ENCODE assay signal across 34 cellular contexts in genomic region chr22:49469896-49470740, GRCh38.
"Had no signal": no experiment of that assay in that cellular context is flagged by ENCODE, and none has a peak within 500 bp of the region (broad histone marks: within the 10 kb centered on the region; RNA-seq: fewer than 3 reads in every experiment).

No MANE protein-coding gene starts in this region.

- H3K36me3 Mint-ChIP-seq: activated naive CD4-positive, alpha-beta T cell treated with anti-CD3 and anti-CD28 coated beads, Interleukin-2, amount 50 U/mL, for 24 hours; natural killer cell had no signal

- H3K36me3 ChIP-seq: esophagus squamous epithelium, lower lobe of right lung, neutrophil, ovary, prostate gland, WERI-Rb-1 had no signal

- H3K4me3 Mint-ChIP-seq: activated CD4-positive, alpha-beta memory T cell treated with anti-CD3 and anti-CD28 coated beads, Interleukin-2, amount 10 ng/mL, durations not matched to agents 7 days and 5 days; activated CD4-positive, alpha-beta T cell treated with anti-CD3 and anti-CD28 coated beads, Interleukin-2, amount 10 ng/mL, durations not matched to agents 24 days and 14 days; activated naive CD4-positive, alpha-beta T cell treated with anti-CD3 and anti-CD28 coated beads, Interleukin-2, amount 50 U/mL, for 24 hours; activated naive CD8-positive, alpha-beta T cell treated with anti-CD3 and anti-CD28 coated beads, Interleukin-2, amount 50 U/mL, for 24 hours; activated T-cell treated with anti-CD3 and anti-CD28 coated beads, Interleukin-2, amount 50 U/mL, for 4 hours; activated T-helper 17 cell treated with anti-CD3 and anti-CD28 coated beads, Interleukin-2, amount 50 U/mL, for 72 hours; natural killer cell; T-helper 1 cell treated with Interleukin-12 subunit alpha and Interleukin-12 subunit beta and Interleukin-4 antibody, amounts not matched to agents 30 μg/mL and 1 μg/mL, for 36 hours had no signal

- ATAC-seq: activated CD4-positive, CD25-positive, alpha-beta regulatory T cell treated with anti-CD3 and anti-CD28 coated beads, Interleukin-2, amount 50 U/mL, for 24 hours; activated naive CD8-positive, alpha-beta T cell treated with anti-CD3 and anti-CD28 coated beads, Interleukin-2, amount 50 U/mL, for 24 hours; activated T-cell treated with anti-CD3 and anti-CD28 coated beads, Interleukin-2, amount 50 U/mL, for 4 hours; activated T-helper 17 cell treated with anti-CD3 and anti-CD28 coated beads, Interleukin-2, amount 50 U/mL, for 72 hours; left lobe of liver; lower lobe of right lung; natural killer cell; sciatic nerve; stimulated activated naive CD8-positive, alpha-beta T cell treated with anti-CD3 and anti-CD28 coated beads, Interleukin-15, Interleukin-2, amounts not matched to agents 100 U/mL and 50 U/mL, for 24 hours had no signal

- H3K27me3 ChIP-seq: neutrophil, ovary, testis had no signal

- H3K4me3 ChIP-seq: esophagus squamous epithelium, lower lobe of right lung, ovary, prostate gland, skin epidermis, testis had no signal

- H3K27me3 Mint-ChIP-seq: activated CD4-positive, alpha-beta memory T cell treated with anti-CD3 and anti-CD28 coated beads, Interleukin-2, amount 10 ng/mL, durations not matched to agents 7 days and 5 days; activated CD4-positive, alpha-beta T cell treated with anti-CD3 and anti-CD28 coated beads, Interleukin-2, amount 10 ng/mL, durations not matched to agents 24 days and 14 days; activated naive CD8-positive, alpha-beta T cell treated with anti-CD3 and anti-CD28 coated beads, Interleukin-2, amount 50 U/mL, for 24 hours; activated T-helper 17 cell treated with anti-CD3 and anti-CD28 coated beads, Interleukin-2, amount 50 U/mL, for 72 hours had no signal

- H3K27ac ChIP-seq: epithelial cell of prostate, esophagus squamous epithelium, lower lobe of right lung, neutrophil, ovary, prostate gland, skin epidermis, testis, WERI-Rb-1 had no signal

- H3K9me3 ChIP-seq: esophagus squamous epithelium, lower lobe of right lung, neutrophil, ovary, prostate gland, testis had no signal

- DNase-seq: activated CD4-positive, alpha-beta memory T cell treated with anti-CD3 and anti-CD28 coated beads, Interleukin-2, amount 10 ng/mL, durations not matched to agents 7 days and 5 days; activated CD4-positive, alpha-beta T cell treated with anti-CD3 and anti-CD28 coated beads, Interleukin-2, amount 10 ng/mL, durations not matched to agents 24 days and 14 days; activated gamma-delta T cell treated with Interleukin-2 at 50 U/mL for 16 hours; activated naive CD8-positive, alpha-beta T cell treated with anti-CD3 and anti-CD28 coated beads, Interleukin-2, amount 50 U/mL, for 24 hours; activated T-cell treated with anti-CD3 and anti-CD28 coated beads, Interleukin-2, amount 50 U/mL, for 4 hours; amygdala; central memory CD4-positive, alpha-beta T cell; dermis blood vessel endothelial cell; effector CD4-positive, alpha-beta T cell; esophagus squamous epithelium; foreskin melanocyte; kidney glomerular epithelial cell; lower lobe of right lung; mesenchymal stem cell; natural killer cell; ovary; retina; stimulated activated CD4-positive, alpha-beta T cell treated with anti-CD3 and anti-CD28 coated beads, Interleukin-12 subunit alpha, Interleukin-12 subunit beta, amount 100 ng/mL, for 4 hours; stimulated activated CD4-positive, alpha-beta T cell treated with anti-CD3 and anti-CD28 coated beads, Interleukin-4, amount 100 ng/mL, for 1 hour; stimulated activated naive CD8-positive, alpha-beta T cell treated with anti-CD3 and anti-CD28 coated beads, Interleukin-15, Interleukin-2, amounts not matched to agents 100 U/mL and 50 U/mL, for 24 hours; T-helper 9 cell; testis; trophoblast cell; WERI-Rb-1 had no signal

- H3K9me3 Mint-ChIP-seq: activated CD4-positive, alpha-beta memory T cell treated with anti-CD3 and anti-CD28 coated beads, Interleukin-2, amount 10 ng/mL, durations not matched to agents 7 days and 5 days; activated CD4-positive, alpha-beta T cell treated with anti-CD3 and anti-CD28 coated beads, Interleukin-2, amount 10 ng/mL, durations not matched to agents 24 days and 14 days; activated naive CD4-positive, alpha-beta T cell treated with anti-CD3 and anti-CD28 coated beads, Interleukin-2, amount 50 U/mL, for 24 hours; activated naive CD8-positive, alpha-beta T cell treated with anti-CD3 and anti-CD28 coated beads, Interleukin-2, amount 50 U/mL, for 24 hours; activated T-cell treated with anti-CD3 and anti-CD28 coated beads, Interleukin-2, amount 50 U/mL, for 4 hours; activated T-helper 17 cell treated with anti-CD3 and anti-CD28 coated beads, Interleukin-2, amount 50 U/mL, for 72 hours; natural killer cell; T-helper 1 cell treated with Interleukin-12 subunit alpha and Interleukin-12 subunit beta and Interleukin-4 antibody, amounts not matched to agents 30 μg/mL and 1 μg/mL, for 36 hours had no signal

- H3K4me1 Mint-ChIP-seq: activated CD4-positive, alpha-beta memory T cell treated with anti-CD3 and anti-CD28 coated beads, Interleukin-2, amount 10 ng/mL, durations not matched to agents 7 days and 5 days; activated CD4-positive, alpha-beta T cell treated with anti-CD3 and anti-CD28 coated beads, Interleukin-2, amount 10 ng/mL, durations not matched to agents 24 days and 14 days; activated naive CD4-positive, alpha-beta T cell treated with anti-CD3 and anti-CD28 coated beads, Interleukin-2, amount 50 U/mL, for 24 hours; activated naive CD8-positive, alpha-beta T cell treated with anti-CD3 and anti-CD28 coated beads, Interleukin-2, amount 50 U/mL, for 24 hours; activated T-helper 17 cell treated with anti-CD3 and anti-CD28 coated beads, Interleukin-2, amount 50 U/mL, for 72 hours had no signal

- H3K27ac Mint-ChIP-seq: activated CD4-positive, alpha-beta memory T cell treated with anti-CD3 and anti-CD28 coated beads, Interleukin-2, amount 10 ng/mL, durations not matched to agents 7 days and 5 days; activated CD4-positive, alpha-beta T cell treated with anti-CD3 and anti-CD28 coated beads, Interleukin-2, amount 10 ng/mL, durations not matched to agents 24 days and 14 days; activated naive CD4-positive, alpha-beta T cell treated with anti-CD3 and anti-CD28 coated beads, Interleukin-2, amount 50 U/mL, for 24 hours; activated naive CD8-positive, alpha-beta T cell treated with anti-CD3 and anti-CD28 coated beads, Interleukin-2, amount 50 U/mL, for 24 hours; activated T-helper 17 cell treated with anti-CD3 and anti-CD28 coated beads, Interleukin-2, amount 50 U/mL, for 72 hours; natural killer cell; T-helper 1 cell treated with Interleukin-12 subunit alpha and Interleukin-12 subunit beta and Interleukin-4 antibody, amounts not matched to agents 30 μg/mL and 1 μg/mL, for 36 hours had no signal
